11 cellular contexts compared by ENCODE assay signal in genomic region chr6:12208190-12208589, GRCh38.
A peak's percentile ranks its signal among the peaks of the same experiment; 100 is the strongest.
DNase-seq lines count a peak whose midpoint lies in the region; ATAC-seq lines count a peak whose summit lies in the region.
"Had no signal": no experiment of that assay in that cellular context is flagged by ENCODE, and none has a peak within 500 bp of the region (broad histone marks: within the 10 kb centered on the region; RNA-seq: fewer than 3 reads in every experiment).

No MANE protein-coding gene starts in this region.

- DNase-seq in activated T-cell treated with anti-CD3 and anti-CD28 coated beads for 24 hours (ENCODE audit: low read depth) (peak; percentile 5), RKO (ENCODE audit: low spot score) (peak; percentile 29), glomerular endothelial cell (ENCODE audit: extremely low read depth, low read depth, low spot score) (peak; percentile 18), GDM1 (lab: John Stamatoyannopoulos, UW) (no peak)
- DNase-seq in activated T-cell treated with anti-CD3 and anti-CD28 coated beads, Interleukin-2, amount 50 U/mL, for 24 hours = no peak
- DNase-seq in stimulated activated CD8-positive, alpha-beta memory T cell treated with anti-CD3 and anti-CD28 coated beads, Interleukin-4, amount 100 ng/mL, for 24 hours (ENCODE audit: low read depth) = peak; percentile 3
- DNase-seq in stimulated activated naive CD4-positive, alpha-beta T cell treated with Interleukin-2 at 50 U/mL for 16 hours (lab: John Stamatoyannopoulos, UW) = no peak
- DNase-seq: kidney, NCI-H2081 treated with DMSO at 0.1 percent for 48 hours had no signal

- no peaks in the 10 kb centered on the region for H3K36me3 Mint-ChIP-seq in activated T-cell treated with anti-CD3 and anti-CD28 coated beads, Interleukin-2, amount 50 U/mL, for 24 hours (ENCODE audit: low read depth)

- H3K27me3 Mint-ChIP-seq in activated T-cell treated with anti-CD3 and anti-CD28 coated beads, Interleukin-2, amount 50 U/mL, for 24 hours = peaks cover 12% of the 10 kb centered on the region

- H3K9me3 Mint-ChIP-seq in activated T-cell treated with anti-CD3 and anti-CD28 coated beads, Interleukin-2, amount 50 U/mL, for 24 hours = no peaks in the 10 kb centered on the region

- peaks cover 8% of the 10 kb centered on the region for H3K4me1 Mint-ChIP-seq in activated T-cell treated with anti-CD3 and anti-CD28 coated beads, Interleukin-2, amount 50 U/mL, for 24 hours (ENCODE audit: low read depth)

- ATAC-seq in HG02938 (IDR thresholded peaks at IDR 0.05; ENCODE audit: unreplicated experiment) = no peak
- ATAC-seq: SK-N-SH treated with all-trans-retinoic acid at 6 μM for 48 hours had no signal

- no peak overlapping the region for H3K27ac Mint-ChIP-seq in activated T-cell treated with anti-CD3 and anti-CD28 coated beads, Interleukin-2, amount 50 U/mL, for 24 hours

- H3K4me3 Mint-ChIP-seq in activated T-cell treated with anti-CD3 and anti-CD28 coated beads, Interleukin-2, amount 50 U/mL, for 24 hours = no peak overlapping the region

Comparison
In these comparisons a context has a peak if more than half of its experiments do, and no peak if none do; other contexts are left out.
1. DNase-seq: peak in activated T-cell treated with anti-CD3 and anti-CD28 coated beads for 24 hours (single experiment), RKO (single experiment), glomerular endothelial cell (single experiment) and stimulated activated CD8-positive, alpha-beta memory T cell treated with anti-CD3 and anti-CD28 coated beads, Interleukin-4, amount 100 ng/mL, for 24 hours (single experiment); none in activated T-cell treated with anti-CD3 and anti-CD28 coated beads, Interleukin-2, amount 50 U/mL, for 24 hours (single experiment), GDM1 (single experiment) and stimulated activated naive CD4-positive, alpha-beta T cell treated with Interleukin-2 at 50 U/mL for 16 hours (single experiment).